15 cellular contexts compared by ENCODE assay signal in the genomic region with DNA sequence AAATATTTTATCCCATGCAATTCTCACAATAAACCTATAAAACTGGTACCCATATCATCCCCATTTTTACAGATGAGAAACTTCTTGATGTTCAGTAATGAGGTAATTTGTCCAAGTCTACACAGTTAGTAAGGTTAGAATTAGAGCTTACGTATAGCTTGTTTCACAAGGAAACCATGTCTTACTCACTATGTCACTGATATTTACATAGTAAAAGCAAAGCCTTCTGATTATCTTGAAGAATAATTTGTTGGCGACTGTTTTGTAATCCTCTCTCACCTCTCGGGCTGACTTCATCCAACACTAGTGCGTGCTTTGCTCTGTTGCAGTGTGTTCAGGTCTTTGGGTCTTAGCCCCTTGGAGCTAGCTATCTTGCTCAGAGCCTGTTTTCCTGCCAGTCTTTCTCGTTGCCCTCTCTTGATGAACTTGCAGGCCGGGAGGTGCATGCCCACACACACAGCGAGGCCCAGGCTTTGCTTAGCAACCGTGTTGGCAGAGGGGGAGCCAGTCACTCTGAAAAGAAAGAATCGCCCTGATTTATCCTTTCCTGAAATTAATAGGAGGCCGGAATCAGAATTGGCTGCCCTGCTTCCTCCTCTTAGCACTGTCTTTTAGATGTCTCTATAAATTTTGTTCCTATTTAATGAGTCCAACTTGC.
DNase-seq lines count a peak whose midpoint lies in the region; ATAC-seq and TF ChIP-seq lines count a peak whose summit lies in the region.
"Had no signal": no experiment of that assay in that cellular context is flagged by ENCODE, and none has a peak within 500 bp of the region (broad histone marks: within the 10 kb centered on the region; RNA-seq: fewer than 3 reads in every experiment).

No MANE protein-coding gene starts in this region.

- H3K23ac ChIP-seq in mesenchymal stem cell (ENCODE audit: low read length in 2 of 2): no peak overlapping the region

- H2BK12ac ChIP-seq in mesenchymal stem cell (ENCODE audit: low read length in 2 of 2): no peak overlapping the region

- no peak for DNase-seq in RWPE1 (ENCODE audit: low spot score)
- peak; percentile 72 for DNase-seq in coronary artery (ENCODE audit: low spot score)
- no peak for DNase-seq in mesenchymal stem cell
- peak; percentile 35 for DNase-seq in spleen
- DNase-seq in stimulated activated CD4-positive, alpha-beta T cell treated with anti-CD3 and anti-CD28 coated beads, Interleukin-4, amount 100 ng/mL, for 24 hours: no peak
- DNase-seq in GF-D8 (lab: John Stamatoyannopoulos, UW): no peak
- DNase-seq: amniotic stem cell, NCI-H1092 treated with DMSO at 0.1 percent for 48 hours, NCI-H226 had no signal

- H3K9me3 ChIP-seq in mesenchymal stem cell (ENCODE audit: control insufficient read depth, low read length) (no peaks in the 10 kb centered on the region), spleen (no peaks in the 10 kb centered on the region)
- H3K9me3 ChIP-seq: BLaER1, neutrophil had no signal

- TF ChIP-seq CTCF in RWPE1 (conservative IDR thresholded peaks at IDR 0.05; ENCODE audit: low read depth): no peak
- no peak for TF ChIP-seq CTCF in coronary artery (IDR thresholded peaks at IDR 0.05)
- no peak for TF ChIP-seq CTCF in spleen (IDR thresholded peaks at IDR 0.05 in 8 of 11, conservative IDR thresholded peaks at IDR 0.05 in 3 of 11)

- no peak for TF ChIP-seq POLR2A in spleen (IDR thresholded peaks at IDR 0.05)

- no peak overlapping the region for H3K4me2 ChIP-seq in mesenchymal stem cell (ENCODE audit: low read length, poor library complexity, severe bottlenecking)
- H3K4me2 ChIP-seq: BLaER1 had no signal

- no peak overlapping the region for H2BK5ac ChIP-seq in mesenchymal stem cell (ENCODE audit: low read depth, low read length, poor library complexity, severe bottlenecking)

- no peak overlapping the region for H3K4ac ChIP-seq in mesenchymal stem cell (ENCODE audit: low read depth in 1 of 2, low read length in 2 of 2)

- no peak overlapping the region for H3K4me3 ChIP-seq in coronary artery
- no peak overlapping the region for H3K4me3 ChIP-seq in mesenchymal stem cell (ENCODE audit: insufficient read depth in 1 of 2, low read depth in 1 of 2, low read length in 2 of 2)
- no peak overlapping the region for H3K4me3 ChIP-seq in spleen
- H3K4me3 ChIP-seq: BLaER1, lung had no signal

- ATAC-seq in GM21360 (IDR thresholded peaks at IDR 0.05; ENCODE audit: unreplicated experiment) (no peak), HG03139 (IDR thresholded peaks at IDR 0.05; ENCODE audit: unreplicated experiment) (no peak)
- ATAC-seq: HepG2 had no signal

- no peak overlapping the region for H2BK120ac ChIP-seq in mesenchymal stem cell (ENCODE audit: low read depth, low read length)

- no peak overlapping the region for H4K91ac ChIP-seq in mesenchymal stem cell (ENCODE audit: low read length)

- H2AFZ ChIP-seq in mesenchymal stem cell (ENCODE audit: low read depth, low read length): no peak overlapping the region

- peak overlapping the region; percentile 17 for H3K9ac ChIP-seq in mesenchymal stem cell (ENCODE audit: low read length)
- H3K9ac ChIP-seq: BLaER1 had no signal

- CTCF ChIA-PET in RWPE1 (lab: Yijun Ruan, JAX): no interaction called here

- 81% methylated on average over 8 of the region's 10 CpGs for WGBS in mesenchymal stem cell
- WGBS in spleen, 5 donors: 60 to 73% (median 70%) methylated on average over 10 of the region's 10 CpGs

- H3K79me1 ChIP-seq in mesenchymal stem cell (replicated peaks; ENCODE audit: low read length, poor library complexity, severe bottlenecking): no peaks in the 10 kb centered on the region

- POLR2A ChIA-PET in RWPE1 (lab: Yijun Ruan, JAX; ENCODE audit: low non-redundant PET): no interaction called here

- H3K36me3 ChIP-seq in mesenchymal stem cell (ENCODE audit: control insufficient read depth in 1 of 2, insufficient read depth in 2 of 2, low read depth in 1 of 2, low read length in 2 of 2) (no peaks in the 10 kb centered on the region), spleen (no peaks in the 10 kb centered on the region)
- H3K36me3 ChIP-seq: BLaER1, neutrophil had no signal

- H3K14ac ChIP-seq in mesenchymal stem cell (ENCODE audit: low read length in 2 of 2): no peak overlapping the region

- no peak overlapping the region for H2AK5ac ChIP-seq in mesenchymal stem cell (ENCODE audit: low read length, severe bottlenecking)

- H3K27me3 ChIP-seq in mesenchymal stem cell (ENCODE audit: control insufficient read depth in 1 of 2, insufficient read depth in 1 of 2, low read length in 2 of 2): peaks cover 0 to 5% of the 10 kb centered on the region in 2 experiments
- no peaks in the 10 kb centered on the region for H3K27me3 ChIP-seq in spleen (replicated peaks in 1 of 7)
- H3K27me3 ChIP-seq: BLaER1, neutrophil had no signal

- H3K4me1 ChIP-seq in mesenchymal stem cell (ENCODE audit: control insufficient read depth, insufficient read depth, low read depth, low read length): no peaks in the 10 kb centered on the region
- H3K4me1 ChIP-seq in spleen: peaks cover 0 to 8% (median 0%) of the 10 kb centered on the region in 6 donors
- H3K4me1 ChIP-seq: BLaER1 had no signal

- intact Hi-C loops in spleen (cut with DNase I; ENCODE audit: low total_unique reads): no loop called here

- H3K27ac ChIP-seq in RWPE1: peak overlapping the region; percentile 60
- peak overlapping the region; percentile 37 to 68 for H3K27ac ChIP-seq in coronary artery
- no peak overlapping the region for H3K27ac ChIP-seq in mesenchymal stem cell (ENCODE audit: low read length, poor library complexity, severe bottlenecking)
- peak overlapping the region in 4 of 8 donors; percentile 2 to 53 (median 31) for H3K27ac ChIP-seq in spleen
- H3K27ac ChIP-seq: BLaER1, neutrophil had no signal

- H3K18ac ChIP-seq in mesenchymal stem cell (ENCODE audit: low read depth in 1 of 2, low read length in 2 of 2): peak overlapping the region in 1 of 2 experiments; percentile 24

- H2BK15ac ChIP-seq in mesenchymal stem cell (ENCODE audit: low read depth, poor library complexity, severe bottlenecking): no peak overlapping the region

- H4K8ac ChIP-seq in mesenchymal stem cell (ENCODE audit: low read length): peak overlapping the region; percentile 27

Comparison
In these comparisons a context has a peak if more than half of its experiments do, and no peak if none do; other contexts are left out.
1. DNase-seq: peak in coronary artery (single experiment) and spleen (single experiment); none in RWPE1 (single experiment), mesenchymal stem cell (single experiment), stimulated activated CD4-positive, alpha-beta T cell treated with anti-CD3 and anti-CD28 coated beads, Interleukin-4, amount 100 ng/mL, for 24 hours (single experiment) and GF-D8 (single experiment).